Comparison of ENCODE assay signal across 8 cellular contexts in the genomic region with DNA sequence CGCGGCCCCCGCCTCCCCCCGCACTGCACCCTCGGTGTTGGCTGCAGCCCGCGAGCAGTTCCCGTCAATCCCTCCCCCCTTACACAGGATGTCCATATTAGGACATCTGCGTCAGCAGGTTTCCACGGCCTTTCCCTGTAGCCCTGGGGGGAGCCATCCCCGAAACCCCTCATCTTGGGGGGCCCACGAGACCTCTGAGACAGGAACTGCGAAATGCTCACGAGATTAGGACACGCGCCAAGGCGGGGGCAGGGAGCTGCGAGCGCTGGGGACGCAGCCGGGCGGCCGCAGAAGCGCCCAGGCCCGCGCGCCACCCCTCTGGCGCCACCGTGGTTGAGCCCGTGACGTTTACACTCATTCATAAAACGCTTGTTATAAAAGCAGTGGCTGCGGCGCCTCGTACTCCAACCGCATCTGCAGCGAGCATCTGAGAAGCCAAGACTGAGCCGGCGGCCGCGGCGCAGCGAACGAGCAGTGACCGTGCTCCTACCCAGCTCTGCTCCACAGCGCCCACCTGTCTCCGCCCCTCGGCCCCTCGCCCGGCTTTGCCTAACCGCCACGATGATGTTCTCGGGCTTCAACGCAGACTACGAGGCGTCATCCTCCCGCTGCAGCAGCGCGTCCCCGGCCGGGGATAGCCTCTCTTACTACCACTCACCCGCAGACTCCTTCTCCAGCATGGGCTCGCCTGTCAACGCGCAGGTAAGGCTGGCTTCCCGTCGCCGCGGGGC. TPM values are rescaled to one million over a fixed set of nuclear protein-coding genes. Genes with fewer than 3 reads are reported as not detected.
DNase-seq lines count a peak whose midpoint lies in the region; ATAC-seq and TF ChIP-seq lines count a peak whose summit lies in the region.

A gene (plus strand): TSS at position 407 of the 731 bp plus-strand sequence. CDS start 155 bp downstream, at position 562.

- H3K9me3 ChIP-seq in BE2C = no peaks in the 10 kb centered on the region

- no peaks in the 10 kb centered on the region for H3K36me3 ChIP-seq in BE2C

- H3K36me3 Mint-ChIP-seq in activated CD4-positive, alpha-beta T cell treated with anti-CD3 and anti-CD28 coated beads for 36 hours (ENCODE audit: low read depth) = peaks cover 33% of the 10 kb centered on the region

- H3K4me3 ChIP-seq in BE2C (ENCODE audit: low read depth, low read length) (peak within 1 kb of the TSS; percentile 94), choroid plexus epithelial cell (ENCODE audit: low read depth, low read length) (peak within 1 kb of the TSS; percentile 98)

- DNase-seq in BE2C (peak; percentile 90), GM19240 (ENCODE audit: insufficient read length, low spot score) (peak; percentile 92), NCI-H524 (lab: John Stamatoyannopoulos, UW) (peak; percentile 93 to 94), choroid plexus epithelial cell (ENCODE audit: low read depth) (peak; percentile 98), kidney tubule cell (ENCODE audit: low spot score) (peak; percentile 93)
- peak; percentile 92 for DNase-seq in activated CD4-positive, alpha-beta T cell treated with anti-CD3 and anti-CD28 coated beads for 36 hours
- peak; percentile 72 to 78 for DNase-seq in stimulated activated CD4-positive, alpha-beta T cell treated with anti-CD3 and anti-CD28 coated beads, Interleukin-1b, Interleukin-23, amount 100 ng/mL, for 1 hour (ENCODE audit: low read depth in 2 of 2)

- intact Hi-C loops in activated CD4-positive, alpha-beta T cell treated with anti-CD3 and anti-CD28 coated beads for 36 hours (cut with DNase I, micrococcal nuclease) = loop anchor here (1.0 to 10.0 kb wide), 9 partner anchors 16 to 514 kb away; a partner anchor contains a TSS

- peak within 1 kb of the TSS; percentile 85 for H3K4me3 Mint-ChIP-seq in activated CD4-positive, alpha-beta T cell treated with anti-CD3 and anti-CD28 coated beads for 36 hours

- 0 out of 2 replicates have a peak, but pooled peaks cover 2% of the 10 kb centered on the region for H3K4me1 ChIP-seq in BE2C

- POLR2A ChIA-PET in activated CD4-positive, alpha-beta T cell treated with anti-CD3 and anti-CD28 coated beads for 36 hours (lab: Charles Lee) = interaction anchor here (0.7 to 1.5 kb wide), 5 partner anchors 11 to 23 kb away, joined by 3 to 6 read pairs (median 3); no protein-coding TSS in a partner anchor

- TF ChIP-seq CTCF in BE2C (IDR thresholded peaks at IDR 0.05; ENCODE audit: low read depth, low read length) (no peak; the same call in 1 of the 2 replicates), choroid plexus epithelial cell (conservative IDR thresholded peaks at IDR 0.05; ENCODE audit: low read depth, low read length) (no peak)

- peak within 1 kb of the TSS; percentile 95 for H3K27ac Mint-ChIP-seq in activated CD4-positive, alpha-beta T cell treated with anti-CD3 and anti-CD28 coated beads for 36 hours

- no peaks in the 10 kb centered on the region for H3K9me3 Mint-ChIP-seq in activated CD4-positive, alpha-beta T cell treated with anti-CD3 and anti-CD28 coated beads for 36 hours (ENCODE audit: low read depth)

- CTCF ChIA-PET in activated CD4-positive, alpha-beta T cell treated with anti-CD3 and anti-CD28 coated beads for 36 hours (lab: Charles Lee) = interaction anchor here (0.6 kb wide), 1 partner anchor 48 kb away, joined by 3 read pairs; no protein-coding TSS in a partner anchor

- peak; percentile 73 for ATAC-seq in HG03442 (IDR thresholded peaks at IDR 0.05; ENCODE audit: unreplicated experiment)
- peak; percentile 91 for ATAC-seq in activated CD4-positive, alpha-beta T cell treated with anti-CD3 and anti-CD28 coated beads for 36 hours

- peaks cover 24% of the 10 kb centered on the region for H3K27me3 Mint-ChIP-seq in activated CD4-positive, alpha-beta T cell treated with anti-CD3 and anti-CD28 coated beads for 36 hours

- no peaks in the 10 kb centered on the region for H3K27me3 ChIP-seq in BE2C

- peaks cover 44% of the 10 kb centered on the region for H3K4me1 Mint-ChIP-seq in activated CD4-positive, alpha-beta T cell treated with anti-CD3 and anti-CD28 coated beads for 36 hours

RNA-seq across cellular contexts. Expression of the gene that starts here (rescaled TPM):
- polyA plus RNA-seq in BE2C (2012; ENCODE audit: insufficient read depth, insufficient read length, low read depth) = 5.2 TPM
- 10 to 100 TPM; 16.0 to 21.1 TPM for total RNA-seq in activated CD4-positive, alpha-beta T cell treated with anti-CD3 and anti-CD28 coated beads for 36 hours

Comparison
In these comparisons a context has a peak if more than half of its experiments do, and no peak if none do; other contexts are left out.
1. Peak in every context shown above with its lines: DNase-seq, ATAC-seq and H3K4me3 ChIP-seq.